8 cellular contexts compared by ENCODE assay signal in genomic region chr12:115121053-115121452, GRCh38.
"Had no signal": no experiment of that assay in that cellular context is flagged by ENCODE, and none has a peak within 500 bp of the region (broad histone marks: within the 10 kb centered on the region; RNA-seq: fewer than 3 reads in every experiment).

No MANE protein-coding gene starts in this region.

- H3K27ac ChIP-seq: GM23248 had no signal

- H3K27me3 Mint-ChIP-seq: IgD-negative memory B cell had no signal

- H3K4me3 ChIP-seq: GM23248 had no signal

- H3K9ac ChIP-seq: GM23248 had no signal

- H3K27ac Mint-ChIP-seq: H9, IgD-negative memory B cell had no signal

- H3K36me3 Mint-ChIP-seq: IgD-negative memory B cell had no signal

- H3K4me1 Mint-ChIP-seq: IgD-negative memory B cell had no signal

- H3K4me3 Mint-ChIP-seq: H9, IgD-negative memory B cell had no signal

- DNase-seq: GM23248, GOT3, H9, HCEC 1CT, KG1 had no signal

- FAIRE-seq: H54, HTR-8/SVneo had no signal

- H2AFZ ChIP-seq: GM23248 had no signal
